In genomic region chr6:22068561-22069346, GRCh38 we compare ENCODE assay signal across 1 cellular context.
TF ChIP-seq lines count a peak whose summit lies in the region.

No MANE protein-coding gene starts in this region.

TF ChIP-seq in GM12878, 131 proteins besides CTCF, POLR2A, EP300 and RAD21 (continued from another document):
- TF ChIP-seq NR2F1 (conservative IDR thresholded peaks at IDR 0.05) (peak; percentile 94), POLR2AphosphoS2 (IDR thresholded peaks at IDR 0.05; ENCODE audit: low read depth, low read length) (no peak), RB1 (IDR thresholded peaks at IDR 0.05; ENCODE audit: borderline replicate concordance) (no peak), CREB1 (IDR thresholded peaks at IDR 0.05; ENCODE audit: low read depth) (peak; percentile 91), CBX5 (IDR thresholded peaks at IDR 0.05; ENCODE audit: low read depth) (peak; percentile 67; the same call in 1 of the 2 replicates), KDM1A (IDR thresholded peaks at IDR 0.05; ENCODE audit: borderline replicate concordance) (no peak), BCL11A (IDR thresholded peaks at IDR 0.05; ENCODE audit: low read depth, low read length) (peak; percentile 91), NR2C2 (IDR thresholded peaks at IDR 0.05; ENCODE audit: borderline replicate concordance, control insufficient read depth, insufficient read length, low read depth) (no peak), EED (IDR thresholded peaks at IDR 0.05; ENCODE audit: low read depth) (peak; percentile 95), EZH2 (IDR thresholded peaks at IDR 0.05; ENCODE audit: borderline replicate concordance, control insufficient read depth, low read depth, low read length) (no peak), TBL1XR1 (IDR thresholded peaks at IDR 0.05; ENCODE audit: low read depth, low read length) (peak; percentile 65), BHLHE40 (IDR thresholded peaks at IDR 0.05; ENCODE audit: borderline replicate concordance in 1 of 2, low read depth in 2 of 2, low read length in 1 of 2) (peak; percentile 24 to 25; a peak in 2 of 4 replicates), EGR1 (IDR thresholded peaks at IDR 0.05; ENCODE audit: borderline replicate concordance in 1 of 2, low read depth in 2 of 2, low read length in 2 of 2) (no peak), MYC (IDR thresholded peaks at IDR 0.05; ENCODE audit: insufficient read depth, insufficient read length, insufficient replicate concordance, low read length, severe bottlenecking) (no peak), SMAD5 (IDR thresholded peaks at IDR 0.05; ENCODE audit: low read depth) (peak; percentile 57; the same call in 1 of the 2 replicates), TCF3 (IDR thresholded peaks at IDR 0.05; ENCODE audit: borderline replicate concordance, insufficient read depth, low read depth, low read length) (peak; percentile 58; the same call in 1 of the 2 replicates), CREM (IDR thresholded peaks at IDR 0.05; ENCODE audit: low read depth) (peak; percentile 92), FOS (IDR thresholded peaks at IDR 0.05; ENCODE audit: borderline replicate concordance, extremely low read depth, insufficient read length) (no peak), ZBED1 (IDR thresholded peaks at IDR 0.05; ENCODE audit: borderline replicate concordance) (peak; percentile 71; the same call in 1 of the 2 replicates), ATF2 (IDR thresholded peaks at IDR 0.05; ENCODE audit: low read length) (peak; percentile 97), HDGF (IDR thresholded peaks at IDR 0.05) (no peak), TCF12 (IDR thresholded peaks at IDR 0.05; ENCODE audit: low read depth, low read length) (0 out of 2 replicates have a peak, but pooled peaks have one; percentile 25), ZNF274 (IDR thresholded peaks at IDR 0.05; ENCODE audit: insufficient read depth, insufficient read length) (no peak), MTA2 (IDR thresholded peaks at IDR 0.05; ENCODE audit: low read depth) (peak; percentile 74), CBFB (IDR thresholded peaks at IDR 0.05; ENCODE audit: low read depth) (no peak), SMARCA5 (IDR thresholded peaks at IDR 0.05) (no peak), SREBF1 (IDR thresholded peaks at IDR 0.05; ENCODE audit: low read length) (no peak), DPF2 (IDR thresholded peaks at IDR 0.05) (peak; percentile 63; the same call in 1 of the 2 replicates), NFIC (IDR thresholded peaks at IDR 0.05; ENCODE audit: low read depth, low read length) (peak; percentile 94; the same call in 1 of the 2 replicates), PAX5 (IDR thresholded peaks at IDR 0.05; ENCODE audit: borderline replicate concordance, low read depth, low read length) (peak; percentile 76; the same call in 1 of the 2 replicates), RUNX3 (IDR thresholded peaks at IDR 0.05; ENCODE audit: low read length) (peak; percentile 91), SRF (IDR thresholded peaks at IDR 0.05; ENCODE audit: low read depth in 2 of 2, low read length in 2 of 2) (peak in 1 of 2 experiments; percentile 28; a peak in 1 of 4 replicates), TAF1 (IDR thresholded peaks at IDR 0.05; ENCODE audit: borderline replicate concordance, low read depth, low read length) (no peak), NRF1 (conservative IDR thresholded peaks at IDR 0.05; ENCODE audit: low read depth, low read length) (no peak), PAX8 (IDR thresholded peaks at IDR 0.05) (no peak), SUPT20H (IDR thresholded peaks at IDR 0.05; ENCODE audit: borderline replicate concordance, control insufficient read depth, low read depth, low read length) (no peak)
- TF ChIP-seq, protein P1, sequence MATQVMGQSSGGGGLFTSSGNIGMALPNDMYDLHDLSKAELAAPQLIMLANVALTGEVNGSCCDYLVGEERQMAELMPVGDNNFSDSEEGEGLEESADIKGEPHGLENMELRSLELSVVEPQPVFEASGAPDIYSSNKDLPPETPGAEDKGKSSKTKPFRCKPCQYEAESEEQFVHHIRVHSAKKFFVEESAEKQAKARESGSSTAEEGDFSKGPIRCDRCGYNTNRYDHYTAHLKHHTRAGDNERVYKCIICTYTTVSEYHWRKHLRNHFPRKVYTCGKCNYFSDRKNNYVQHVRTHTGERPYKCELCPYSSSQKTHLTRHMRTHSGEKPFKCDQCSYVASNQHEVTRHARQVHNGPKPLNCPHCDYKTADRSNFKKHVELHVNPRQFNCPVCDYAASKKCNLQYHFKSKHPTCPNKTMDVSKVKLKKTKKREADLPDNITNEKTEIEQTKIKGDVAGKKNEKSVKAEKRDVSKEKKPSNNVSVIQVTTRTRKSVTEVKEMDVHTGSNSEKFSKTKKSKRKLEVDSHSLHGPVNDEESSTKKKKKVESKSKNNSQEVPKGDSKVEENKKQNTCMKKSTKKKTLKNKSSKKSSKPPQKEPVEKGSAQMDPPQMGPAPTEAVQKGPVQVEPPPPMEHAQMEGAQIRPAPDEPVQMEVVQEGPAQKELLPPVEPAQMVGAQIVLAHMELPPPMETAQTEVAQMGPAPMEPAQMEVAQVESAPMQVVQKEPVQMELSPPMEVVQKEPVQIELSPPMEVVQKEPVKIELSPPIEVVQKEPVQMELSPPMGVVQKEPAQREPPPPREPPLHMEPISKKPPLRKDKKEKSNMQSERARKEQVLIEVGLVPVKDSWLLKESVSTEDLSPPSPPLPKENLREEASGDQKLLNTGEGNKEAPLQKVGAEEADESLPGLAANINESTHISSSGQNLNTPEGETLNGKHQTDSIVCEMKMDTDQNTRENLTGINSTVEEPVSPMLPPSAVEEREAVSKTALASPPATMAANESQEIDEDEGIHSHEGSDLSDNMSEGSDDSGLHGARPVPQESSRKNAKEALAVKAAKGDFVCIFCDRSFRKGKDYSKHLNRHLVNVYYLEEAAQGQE (IDR thresholded peaks at IDR 0.05; ENCODE audit: low read depth, low read length) = no peak
- TF ChIP-seq, protein P2, sequence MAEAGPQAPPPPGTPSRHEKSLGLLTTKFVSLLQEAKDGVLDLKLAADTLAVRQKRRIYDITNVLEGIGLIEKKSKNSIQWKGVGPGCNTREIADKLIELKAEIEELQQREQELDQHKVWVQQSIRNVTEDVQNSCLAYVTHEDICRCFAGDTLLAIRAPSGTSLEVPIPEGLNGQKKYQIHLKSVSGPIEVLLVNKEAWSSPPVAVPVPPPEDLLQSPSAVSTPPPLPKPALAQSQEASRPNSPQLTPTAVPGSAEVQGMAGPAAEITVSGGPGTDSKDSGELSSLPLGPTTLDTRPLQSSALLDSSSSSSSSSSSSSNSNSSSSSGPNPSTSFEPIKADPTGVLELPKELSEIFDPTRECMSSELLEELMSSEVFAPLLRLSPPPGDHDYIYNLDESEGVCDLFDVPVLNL (IDR thresholded peaks at IDR 0.05; ENCODE audit: low read depth, low read length) = no peak
